Comparison of ENCODE assay signal across 16 cellular contexts in the genomic region with DNA sequence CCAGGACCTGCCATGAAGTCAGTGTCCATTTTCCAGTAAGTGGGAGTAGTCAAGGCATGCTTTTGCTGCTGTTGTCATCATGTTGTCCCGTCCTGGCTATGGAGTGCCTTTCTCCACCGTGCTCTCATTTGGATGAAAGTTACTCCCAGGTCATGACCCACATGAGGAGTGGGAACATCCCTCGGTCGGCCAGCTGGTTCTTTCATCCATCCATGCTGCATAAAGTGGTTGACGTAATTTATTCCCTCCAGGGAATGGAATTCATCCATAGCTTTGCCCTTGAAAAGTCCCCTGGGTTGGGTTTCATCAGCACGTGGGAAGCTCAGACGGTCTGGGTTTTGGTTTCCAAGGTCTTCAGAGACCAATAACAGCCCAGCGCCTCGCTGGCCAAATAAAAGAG. TPM values are rescaled to one million over a fixed set of nuclear protein-coding genes. Genes with fewer than 3 reads are reported as not detected.
A peak's percentile ranks its signal among the peaks of the same experiment; 100 is the strongest.
DNase-seq lines count a peak whose midpoint lies in the region; ATAC-seq, FAIRE-seq and TF ChIP-seq lines count a peak whose summit lies in the region.
"Had no signal": no experiment of that assay in that cellular context is flagged by ENCODE, and none has a peak within 500 bp of the region (broad histone marks: within the 10 kb centered on the region; RNA-seq: fewer than 3 reads in every experiment).

No MANE protein-coding gene starts in this region.

- intact Hi-C loops in mucosa of descending colon (cut with DNase I, micrococcal nuclease) = no loop called here
- intact Hi-C loops in sigmoid colon (cut with DNase I) = no loop called here

- ATAC-seq in gastroesophageal sphincter (peak; percentile 82), mucosa of descending colon (peak; percentile 9), HG03378 (IDR thresholded peaks at IDR 0.05; ENCODE audit: unreplicated experiment) (no peak), HG02973 (IDR thresholded peaks at IDR 0.05; ENCODE audit: unreplicated experiment) (no peak)
- ATAC-seq: HepG2 had no signal

- H3K27ac ChIP-seq in gastroesophageal sphincter = peak overlapping the region in 1 of 4 donors; percentile 2
- H3K27ac ChIP-seq in sigmoid colon = no peak overlapping the region
- H3K27ac ChIP-seq: C4-2B had no signal

- H3K9me3 ChIP-seq in gastroesophageal sphincter = peaks cover 0 to 9% (median 0%) of the 10 kb centered on the region in 3 donors
- H3K9me3 ChIP-seq in mucosa of descending colon = no peaks in the 10 kb centered on the region
- no peaks in the 10 kb centered on the region for H3K9me3 ChIP-seq in sigmoid colon

- TF ChIP-seq EP300 in gastroesophageal sphincter (IDR thresholded peaks at IDR 0.05) (no peak), sigmoid colon (IDR thresholded peaks at IDR 0.05) (no peak)

- H3K36me3 ChIP-seq in gastroesophageal sphincter = no peaks in the 10 kb centered on the region
- H3K36me3 ChIP-seq in mucosa of descending colon (ENCODE audit: low read depth) = no peaks in the 10 kb centered on the region
- no peaks in the 10 kb centered on the region for H3K36me3 ChIP-seq in sigmoid colon

- DNase-seq in NCI-H2171 treated with DMSO at 0.1 percent for 48 hours (lab: John Stamatoyannopoulos, UW) (peak; percentile 64), mucosa of descending colon (no peak), sigmoid colon (peak; percentile 71), urothelium cell line (ENCODE audit: low spot score) (no peak), mucosa of gallbladder (ENCODE audit: low spot score) (no peak)
- DNase-seq: H7, NCI-H2029, NCI-H526, RPMI8226 had no signal

- no peaks in the 10 kb centered on the region for H3K4me1 ChIP-seq in gastroesophageal sphincter
- no peaks in the 10 kb centered on the region for H3K4me1 ChIP-seq in mucosa of descending colon (ENCODE audit: low read depth)
- H3K4me1 ChIP-seq in sigmoid colon = no peaks in the 10 kb centered on the region

- TF ChIP-seq POLR2A in gastroesophageal sphincter (IDR thresholded peaks at IDR 0.05) = no peak
- TF ChIP-seq POLR2A in sigmoid colon (IDR thresholded peaks at IDR 0.05) = no peak

- H3K27me3 ChIP-seq in gastroesophageal sphincter (peaks cover 22% of the 10 kb centered on the region), sigmoid colon (no peaks in the 10 kb centered on the region)

- TF ChIP-seq CTCF in gastroesophageal sphincter (IDR thresholded peaks at IDR 0.05) = no peak
- TF ChIP-seq CTCF in mucosa of descending colon (IDR thresholded peaks at IDR 0.05) = no peak
- TF ChIP-seq CTCF in sigmoid colon (IDR thresholded peaks at IDR 0.05) = no peak

- WGBS in gastroesophageal sphincter (ENCODE audit: low coverage in 1 of 2), 2 donors = 75 to 85% methylated on average over 2 to 8 of the region's 9 CpGs
- 83 to 88% methylated on average over 9 of the region's 9 CpGs for WGBS in sigmoid colon, 2 donors

- H3K4me3 ChIP-seq in gastroesophageal sphincter (no peak overlapping the region), mucosa of descending colon (no peak overlapping the region), sigmoid colon (no peak overlapping the region)

- FAIRE-seq in urothelium cell line (lab: Jason Lieb, UNC) = no peak
- FAIRE-seq: A204.1, HepG2 had no signal

RNA-seq across cellular contexts. Expression of gene PLA2G2A, which starts 11.6 kb away (rescaled TPM):
- total RNA-seq in gastroesophageal sphincter (100 to 1,000 TPM in 1 of 4 donors, 10 to 100 TPM in 3; 16.5 to 300 (median 96.0) TPM), mucosa of descending colon (1,000 to 10,000 TPM in 1 of 3 donors, 100 to 1,000 TPM in 1, 10 to 100 TPM in 1; 34.8 to 2,765 (median 275) TPM), sigmoid colon (100 to 1,000 TPM in 3 of 4 donors, 10 to 100 TPM in 1; 72.3 to 447 (median 140) TPM), mucosa of gallbladder (19.0 TPM)
- 1,000 to 10,000 TPM in 1 of 3 donors, 100 to 1,000 TPM in 1, 10 to 100 TPM in 1; 80.7 to 1,282 (median 279) TPM for polyA plus RNA-seq in sigmoid colon
- total RNA-seq: H7, OCI-LY7 had no signal

RNA-seq across cellular contexts. Expression of gene PLA2G2E, which starts 44.4 kb away (rescaled TPM):
- total RNA-seq in gastroesophageal sphincter = not detected
- total RNA-seq in mucosa of descending colon = not detected
- not detected for total RNA-seq in sigmoid colon
- polyA plus RNA-seq in sigmoid colon = not detected
- not detected for total RNA-seq in mucosa of gallbladder
- total RNA-seq: H7, HepG2, OCI-LY7 had no signal
- polyA plus RNA-seq: HepG2 had no signal

Comparison
In these comparisons a context has a peak if more than half of its experiments do, and no peak if none do; other contexts are left out.
1. DNase-seq: peak in NCI-H2171 treated with DMSO at 0.1 percent for 48 hours (single experiment) and sigmoid colon (single experiment); none in mucosa of descending colon (0 of 3), urothelium cell line (single experiment) and mucosa of gallbladder (single experiment).
2. ATAC-seq: peak in gastroesophageal sphincter (single experiment) and mucosa of descending colon (single experiment); none in HG03378 (single experiment) and HG02973 (single experiment).